ENCODE assay signal across 9 cellular contexts in the genomic region with DNA sequence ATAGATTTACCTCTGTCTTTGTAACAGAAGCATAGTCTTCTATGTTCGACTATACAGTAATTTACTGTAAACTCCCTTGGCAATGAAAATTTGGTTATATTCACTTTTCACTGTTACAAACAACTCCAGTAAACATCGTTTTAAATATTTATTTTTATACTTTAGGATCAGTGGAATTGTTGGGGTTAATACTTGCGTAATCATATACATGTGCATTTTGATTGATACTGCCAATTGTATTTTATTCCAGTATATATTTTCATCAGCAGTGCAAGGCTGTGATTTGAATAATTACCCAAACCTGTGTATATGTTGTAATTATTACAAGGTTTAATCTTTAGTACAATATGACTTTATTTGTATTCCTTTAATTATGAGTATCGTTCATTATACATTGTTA.
DNase-seq lines count a peak whose midpoint lies in the region; ATAC-seq, FAIRE-seq and TF ChIP-seq lines count a peak whose summit lies in the region.
"Had no signal": no experiment of that assay in that cellular context is flagged by ENCODE, and none has a peak within 500 bp of the region (broad histone marks: within the 10 kb centered on the region; RNA-seq: fewer than 3 reads in every experiment).

No MANE protein-coding gene starts in this region.

- H3K27me3 ChIP-seq in esophagus muscularis mucosa (no peaks in the 10 kb centered on the region), sigmoid colon (no peaks in the 10 kb centered on the region)

- H3K36me3 ChIP-seq in SK-N-MC (ENCODE audit: insufficient read depth, low read length): no peaks in the 10 kb centered on the region
- H3K36me3 ChIP-seq in esophagus muscularis mucosa: no peaks in the 10 kb centered on the region
- H3K36me3 ChIP-seq in sigmoid colon: no peaks in the 10 kb centered on the region

- TF ChIP-seq CTCF in esophagus muscularis mucosa (IDR thresholded peaks at IDR 0.05) (no peak), sigmoid colon (IDR thresholded peaks at IDR 0.05) (no peak), GM13977 (IDR thresholded peaks at IDR 0.05; ENCODE audit: extremely low read depth, insufficient read depth, missing control alignments) (no peak)

- H3K9ac ChIP-seq in SK-N-MC (ENCODE audit: insufficient read length): no peak overlapping the region

- H3K9me3 ChIP-seq in SK-N-MC (ENCODE audit: low read depth, low read length): no peaks in the 10 kb centered on the region
- no peaks in the 10 kb centered on the region for H3K9me3 ChIP-seq in esophagus muscularis mucosa
- no peaks in the 10 kb centered on the region for H3K9me3 ChIP-seq in sigmoid colon

- peak overlapping the region; percentile 54 for H3K4me3 ChIP-seq in SK-N-MC
- H3K4me3 ChIP-seq in esophagus muscularis mucosa: peak overlapping the region; percentile 40 to 51 (median 48)
- peak overlapping the region in 3 of 4 donors; percentile 32 to 46 (median 43) for H3K4me3 ChIP-seq in sigmoid colon

- H3K4me1 ChIP-seq in esophagus muscularis mucosa (peaks cover 29 to 50% (median 49%) of the 10 kb centered on the region in 4 donors), sigmoid colon (peaks cover 0 to 47% (median 42%) of the 10 kb centered on the region in 4 donors)

- DNase-seq in SK-N-MC (ENCODE audit: low read depth, low spot score) (no peak), esophagus muscularis mucosa (ENCODE audit: extremely low spot score) (no peak), sigmoid colon (no peak), pons (ENCODE audit: low spot score) (no peak), middle frontal gyrus (ENCODE audit: extremely low spot score, low spot score) (no peak), GM13977 (ENCODE audit: low spot score) (no peak)
- DNase-seq: NCI-H1092 treated with DMSO at 0.1 percent for 48 hours had no signal

- intact Hi-C loops in esophagus muscularis mucosa (cut with DNase I): no loop called here
- intact Hi-C loops in sigmoid colon (cut with DNase I): no loop called here

- ATAC-seq in HG02884 (IDR thresholded peaks at IDR 0.05; ENCODE audit: unreplicated experiment): no peak

- H3K27ac ChIP-seq in SK-N-MC: no peak overlapping the region
- no peak overlapping the region for H3K27ac ChIP-seq in esophagus muscularis mucosa (replicated peaks in 1 of 4)
- H3K27ac ChIP-seq in sigmoid colon: peak overlapping the region in 2 of 4 donors; percentile 68 to 70

- TF ChIP-seq EP300 in esophagus muscularis mucosa (IDR thresholded peaks at IDR 0.05) (no peak), sigmoid colon (IDR thresholded peaks at IDR 0.05) (no peak)

- in situ Hi-C loops in GM13977 (cut with MboI; ENCODE audit: low pct_unique_long_range_greater_than_20kb, low sequenced_read_pairs, unreplicated experiment): no loop called here

- 73% methylated on average over 4 of the region's 4 CpGs for WGBS in esophagus muscularis mucosa
- 53 to 66% methylated on average over 4 of the region's 4 CpGs for WGBS in sigmoid colon, 2 donors

- no peak for TF ChIP-seq POLR2A in esophagus muscularis mucosa (IDR thresholded peaks at IDR 0.05; ENCODE audit: low read depth)
- no peak for TF ChIP-seq POLR2A in sigmoid colon (IDR thresholded peaks at IDR 0.05)

- peak; percentile 23 for FAIRE-seq in G401.6 (lab: Jason Lieb, UNC)
